In genomic region chr17:48575673-48576478, GRCh38 we compare ENCODE assay signal across 10 cellular contexts. TPM values are rescaled to one million over a fixed set of nuclear protein-coding genes. Genes with fewer than 3 reads are reported as not detected.
DNase-seq lines count a peak whose midpoint lies in the region; ATAC-seq, FAIRE-seq and TF ChIP-seq lines count a peak whose summit lies in the region.
"Had no signal": no experiment of that assay in that cellular context is flagged by ENCODE, and none has a peak within 500 bp of the region (broad histone marks: within the 10 kb centered on the region; RNA-seq: fewer than 3 reads in every experiment).

No MANE protein-coding gene starts in this region.

- H3K4me3 ChIP-seq in esophagus muscularis mucosa (peak overlapping the region; percentile 66 to 90 (median 77)), rectal smooth muscle tissue (ENCODE audit: low read length) (peak overlapping the region; percentile 20), dorsolateral prefrontal cortex (no peak overlapping the region)

- FAIRE-seq in G401.6 (lab: Jason Lieb, UNC) = peak; percentile 3

- peak overlapping the region; percentile 0 for H3K9ac ChIP-seq in rectal smooth muscle tissue (ENCODE audit: low read length)

- H3K27me3 ChIP-seq in esophagus muscularis mucosa (no peaks in the 10 kb centered on the region), rectal smooth muscle tissue (ENCODE audit: control insufficient read depth, insufficient read depth, low read length) (no peaks in the 10 kb centered on the region), dorsolateral prefrontal cortex (peaks cover 36 to 100% (median 100%) of the 10 kb centered on the region in 45 donors)

- ATAC-seq in left colon = no peak

- DNase-seq in OCI-M1 (lab: John Stamatoyannopoulos, UW) (peak; percentile 59), esophagus muscularis mucosa (ENCODE audit: extremely low spot score) (no peak), dorsolateral prefrontal cortex (no peak), left colon (no peak), NCI-H510A treated with DMSO at 0.1 percent for 48 hours (lab: John Stamatoyannopoulos, UW) (no peak), 8988T (no peak)
- DNase-seq: GDM1; stimulated activated CD4-positive, alpha-beta T cell treated with anti-CD3 and anti-CD28 coated beads, Interleukin-4, amount 100 ng/mL, for 24 hours had no signal

- H3K36me3 ChIP-seq in esophagus muscularis mucosa (no peaks in the 10 kb centered on the region), rectal smooth muscle tissue (ENCODE audit: control insufficient read depth, insufficient read depth, low read length) (no peaks in the 10 kb centered on the region)

- no peak for TF ChIP-seq POLR2A in esophagus muscularis mucosa (IDR thresholded peaks at IDR 0.05; ENCODE audit: low read depth)

- no peak for TF ChIP-seq CTCF in esophagus muscularis mucosa (IDR thresholded peaks at IDR 0.05)
- TF ChIP-seq CTCF in dorsolateral prefrontal cortex (IDR thresholded peaks at IDR 0.05 in 54 of 56, conservative IDR thresholded peaks at IDR 0.05 in 2 of 56; ENCODE audit: low read depth in 1 of 56, partially characterized antibody in 56 of 56) = no peak

- no peaks in the 10 kb centered on the region for H3K9me3 ChIP-seq in esophagus muscularis mucosa

- intact Hi-C loops in esophagus muscularis mucosa (cut with DNase I) = loop anchor here (2.0 kb wide), 1 partner anchor 33 kb away; no protein-coding TSS in a partner anchor
- intact Hi-C loops in dorsolateral prefrontal cortex (cut with DNase I) = no loop called here
- intact Hi-C loops in left colon (cut with DNase I, micrococcal nuclease) = loop anchor here in 1 of 2 donors (5.0 kb wide), 1 partner anchor 84 kb away; no protein-coding TSS in a partner anchor

- H3K4me1 ChIP-seq in esophagus muscularis mucosa = peaks cover 29 to 93% (median 90%) of the 10 kb centered on the region in 4 donors
- H3K4me1 ChIP-seq in rectal smooth muscle tissue (ENCODE audit: control insufficient read depth, insufficient read depth, low read length) = peaks cover 46% of the 10 kb centered on the region

- WGBS in esophagus muscularis mucosa = 17% methylated on average over 22 of the region's 22 CpGs

- TF ChIP-seq EP300 in esophagus muscularis mucosa (IDR thresholded peaks at IDR 0.05) = no peak

- H3K27ac ChIP-seq in esophagus muscularis mucosa (replicated peaks in 1 of 4) (peak overlapping the region; percentile 91 to 97 (median 96)), rectal smooth muscle tissue (ENCODE audit: low read depth, low read length) (peak overlapping the region; percentile 94), dorsolateral prefrontal cortex (no peak overlapping the region)

RNA-seq across cellular contexts. Expression of gene HOXB4, which starts 2.3 kb away (rescaled TPM):
- total RNA-seq in esophagus muscularis mucosa = 1 to 10 TPM; 3.5 to 8.3 (median 5.0) TPM
- total RNA-seq in dorsolateral prefrontal cortex = under 1 TPM in 9 of 120 experiments, not detected in 111; 0.13 to 0.32 (median 0.21) TPM
- 1 to 10 TPM; 3.0 to 3.9 TPM for total RNA-seq in left colon

RNA-seq across cellular contexts. Expression of gene HOXB3, which starts 14.2 kb away (rescaled TPM):
- total RNA-seq in esophagus muscularis mucosa (10 to 100 TPM; 10.8 to 34.9 (median 28.7) TPM), dorsolateral prefrontal cortex (1 to 10 TPM in 2 of 120 experiments, under 1 TPM in 18, not detected in 100; 0.11 to 1.4 (median 0.58) TPM), left colon (10 to 100 TPM; 35.8 to 41.9 TPM)

RNA-seq across cellular contexts. Expression of gene HOXB5, which starts 17.7 kb away (rescaled TPM):
- total RNA-seq in esophagus muscularis mucosa (under 1 TPM; 0.17 to 0.83 (median 0.36) TPM), dorsolateral prefrontal cortex (under 1 TPM in 1 of 120 experiments, not detected in 119; 0.23 TPM), left colon (10 to 100 TPM; 14.5 to 16.4 TPM)

RNA-seq across cellular contexts. Expression of gene HOXB6, which starts 28.9 kb away (rescaled TPM):
- total RNA-seq in esophagus muscularis mucosa (1 to 10 TPM; 2.2 to 5.4 (median 2.9) TPM), dorsolateral prefrontal cortex (under 1 TPM in 4 of 120 experiments, not detected in 116; 0.26 to 0.35 (median 0.29) TPM), left colon (10 to 100 TPM; 39.3 to 43.3 TPM)

RNA-seq across cellular contexts. Expression of gene HOXB2, which starts 31.0 kb away (rescaled TPM):
- total RNA-seq in esophagus muscularis mucosa (10 to 100 TPM; 36.3 to 86.4 (median 63.4) TPM), dorsolateral prefrontal cortex (1 to 10 TPM in 8 of 120 experiments, under 1 TPM in 20, not detected in 92; 0.26 to 1.7 (median 0.62) TPM), left colon (1 to 10 TPM; 2.5 to 7.0 TPM)

Comparison
In these comparisons a context has a peak if more than half of its experiments do, and no peak if none do; other contexts are left out.
1. H3K27ac ChIP-seq: peak in esophagus muscularis mucosa (4 of 4) and rectal smooth muscle tissue (single experiment); none in dorsolateral prefrontal cortex (0 of 59).
2. H3K4me3 ChIP-seq: peak in esophagus muscularis mucosa (4 of 4) and rectal smooth muscle tissue (single experiment); none in dorsolateral prefrontal cortex (0 of 59).
3. RNA of gene HOXB3, which starts 14.2 kb away (total RNA-seq): 35.8 to 41.9 TPM in left colon and 10.8 to 34.9 TPM in esophagus muscularis mucosa; 0.11 to 1.4 TPM in dorsolateral prefrontal cortex; every median in the first group is over 4 times any median in the second.
4. RNA of gene HOXB5, which starts 17.7 kb away (total RNA-seq): 14.5 to 16.4 TPM in left colon; 0.17 to 0.83 TPM in esophagus muscularis mucosa and 0.23 TPM in dorsolateral prefrontal cortex; every median in the first group is over 4 times any median in the second.